17 cellular contexts compared by ENCODE assay signal in genomic region chr12:57047981-57048380, GRCh38. TPM values are rescaled to one million over a fixed set of nuclear protein-coding genes. Genes with fewer than 3 reads are reported as not detected.
A peak's percentile ranks its signal among the peaks of the same experiment; 100 is the strongest.
DNase-seq lines count a peak whose midpoint lies in the region; ATAC-seq and TF ChIP-seq lines count a peak whose summit lies in the region.
"Had no signal": no experiment of that assay in that cellular context is flagged by ENCODE, and none has a peak within 500 bp of the region (broad histone marks: within the 10 kb centered on the region; RNA-seq: fewer than 3 reads in every experiment).

No MANE protein-coding gene starts in this region.

- H3K4me3 ChIP-seq in CD8-positive, alpha-beta memory T cell (ENCODE audit: low read length), result peak overlapping the region; percentile 15
- H3K4me3 ChIP-seq: GM23338, upper lobe of left lung had no signal

- CTCF ChIA-PET in CD8-positive, alpha-beta memory T cell (lab: Charles Lee), result interaction anchor here (0.9 to 1.4 kb wide), 3 partner anchors 9 to 64 kb away, joined by 3 to 7 read pairs (median 6); partner anchors contain the start of gene STAT6

- no peaks in the 10 kb centered on the region for H3K36me3 ChIP-seq in CD8-positive, alpha-beta memory T cell (ENCODE audit: insufficient read depth, low read length)
- H3K36me3 ChIP-seq: upper lobe of left lung had no signal

- DNase-seq in A172 (ENCODE audit: low spot score) (peak; percentile 58), RPMI7951 (ENCODE audit: low read depth) (peak; percentile 9), hepatic stellate cell (ENCODE audit: low spot score) (peak; percentile 28), GM13977 (ENCODE audit: low spot score) (no peak), iPS-NIHi11 (ENCODE audit: low spot score) (no peak)
- no peak for DNase-seq in CD8-positive, alpha-beta memory T cell
- DNase-seq: left cardiac atrium, NCI-H1694 treated with DMSO at 0.1 percent for 48 hours, NCI-H510A treated with DMSO at 0.1 percent for 48 hours, PC-3 had no signal

- H3K4me1 ChIP-seq in CD8-positive, alpha-beta memory T cell (ENCODE audit: insufficient read depth, low read length), result peaks cover 20% of the 10 kb centered on the region

- no peaks in the 10 kb centered on the region for H3K27me3 ChIP-seq in CD8-positive, alpha-beta memory T cell (ENCODE audit: insufficient read depth, low read length, poor library complexity, severe bottlenecking)
- H3K27me3 ChIP-seq: upper lobe of left lung had no signal

- no peak for TF ChIP-seq CTCF in GM13977 (IDR thresholded peaks at IDR 0.05; ENCODE audit: extremely low read depth, insufficient read depth, missing control alignments)

- peaks cover 3 to 14% of the 10 kb centered on the region in 2 donors for H3K27me3 Mint-ChIP-seq in CD8-positive, alpha-beta memory T cell
- H3K27me3 Mint-ChIP-seq: activated naive CD4-positive, alpha-beta T cell treated with anti-CD3 and anti-CD28 coated beads, Interleukin-2, amount 50 U/mL, for 24 hours had no signal

- no peaks in the 10 kb centered on the region for H3K9me3 ChIP-seq in CD8-positive, alpha-beta memory T cell (ENCODE audit: low read length)
- H3K9me3 ChIP-seq: upper lobe of left lung had no signal

- in situ Hi-C loops in GM13977 (cut with MboI; ENCODE audit: low pct_unique_long_range_greater_than_20kb, low sequenced_read_pairs, unreplicated experiment), result no loop called here

- peaks cover 24 to 29% (median 28%) of the 10 kb centered on the region in 3 donors for H3K4me1 Mint-ChIP-seq in CD8-positive, alpha-beta memory T cell

- POLR2A ChIA-PET in CD8-positive, alpha-beta memory T cell (lab: Charles Lee), result interaction anchor here (0.5 to 0.8 kb wide), 3 partner anchors 64 to 363 kb away, joined by 3 to 7 read pairs (median 3); no protein-coding TSS in a partner anchor

- ATAC-seq in SK-N-SH treated with all-trans-retinoic acid at 6 μM for 48 hours, result no peak
- no peak for ATAC-seq in HG03565 (IDR thresholded peaks at IDR 0.05; ENCODE audit: unreplicated experiment)
- ATAC-seq: PC-3 had no signal

- no peak overlapping the region for H3K27ac ChIP-seq in CD8-positive, alpha-beta memory T cell (ENCODE audit: low read depth, low read length)

- no peaks in the 10 kb centered on the region for H3K9me3 Mint-ChIP-seq in CD8-positive, alpha-beta memory T cell
- H3K9me3 Mint-ChIP-seq: activated naive CD4-positive, alpha-beta T cell treated with anti-CD3 and anti-CD28 coated beads, Interleukin-2, amount 50 U/mL, for 24 hours; GM23338 had no signal

- H3K4me3 Mint-ChIP-seq in CD8-positive, alpha-beta memory T cell, result peak overlapping the region in 2 of 7 donors; percentile 62 to 64
- H3K4me3 Mint-ChIP-seq: activated naive CD4-positive, alpha-beta T cell treated with anti-CD3 and anti-CD28 coated beads, Interleukin-2, amount 50 U/mL, for 24 hours; GM23338 had no signal

- peak overlapping the region in 4 of 8 donors; percentile 34 to 87 (median 58) for H3K27ac Mint-ChIP-seq in CD8-positive, alpha-beta memory T cell
- H3K27ac Mint-ChIP-seq: GM23338 had no signal

- no peaks in the 10 kb centered on the region for H3K36me3 Mint-ChIP-seq in CD8-positive, alpha-beta memory T cell
- H3K36me3 Mint-ChIP-seq: activated naive CD4-positive, alpha-beta T cell treated with anti-CD3 and anti-CD28 coated beads, Interleukin-2, amount 50 U/mL, for 24 hours had no signal

TF ChIP-seq in SK-N-SH treated with all-trans-retinoic acid at 6 μM for 48 hours, 23 proteins besides CTCF, POLR2A, EP300 and RAD21:
- TF ChIP-seq ZFP30 (CRISPR knock-in tag; IDR thresholded peaks at IDR 0.05), result no peak
- TF ChIP-seq, protein P1, sequence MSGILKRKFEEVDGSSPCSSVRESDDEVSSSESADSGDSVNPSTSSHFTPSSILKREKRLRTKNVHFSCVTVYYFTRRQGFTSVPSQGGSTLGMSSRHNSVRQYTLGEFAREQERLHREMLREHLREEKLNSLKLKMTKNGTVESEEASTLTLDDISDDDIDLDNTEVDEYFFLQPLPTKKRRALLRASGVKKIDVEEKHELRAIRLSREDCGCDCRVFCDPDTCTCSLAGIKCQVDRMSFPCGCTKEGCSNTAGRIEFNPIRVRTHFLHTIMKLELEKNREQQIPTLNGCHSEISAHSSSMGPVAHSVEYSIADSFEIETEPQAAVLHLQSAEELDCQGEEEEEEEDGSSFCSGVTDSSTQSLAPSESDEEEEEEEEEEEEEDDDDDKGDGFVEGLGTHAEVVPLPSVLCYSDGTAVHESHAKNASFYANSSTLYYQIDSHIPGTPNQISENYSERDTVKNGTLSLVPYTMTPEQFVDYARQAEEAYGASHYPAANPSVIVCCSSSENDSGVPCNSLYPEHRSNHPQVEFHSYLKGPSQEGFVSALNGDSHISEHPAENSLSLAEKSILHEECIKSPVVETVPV (CRISPR knock-in tag; IDR thresholded peaks at IDR 0.05), result no peak
- TF ChIP-seq TOX (CRISPR knock-in tag; IDR thresholded peaks at IDR 0.05; ENCODE audit: borderline replicate concordance), result no peak
- TF ChIP-seq ZNF70 (CRISPR knock-in tag; IDR thresholded peaks at IDR 0.05), result no peak
- TF ChIP-seq ZC3H10 (CRISPR knock-in tag; IDR thresholded peaks at IDR 0.05), result no peak
- TF ChIP-seq ZNF8 (CRISPR knock-in tag; IDR thresholded peaks at IDR 0.05), result no peak
- TF ChIP-seq OSR1 (CRISPR knock-in tag; IDR thresholded peaks at IDR 0.05), result no peak
- no peak for TF ChIP-seq PPARA (CRISPR knock-in tag; IDR thresholded peaks at IDR 0.05; ENCODE audit: borderline replicate concordance)
- TF ChIP-seq RARB (CRISPR knock-in tag; IDR thresholded peaks at IDR 0.05), result no peak
- no peak for TF ChIP-seq BACH2 (CRISPR knock-in tag; IDR thresholded peaks at IDR 0.05; ENCODE audit: borderline replicate concordance)
- TF ChIP-seq TCF4 (CRISPR knock-in tag; IDR thresholded peaks at IDR 0.05; ENCODE audit: borderline replicate concordance), result no peak
- TF ChIP-seq ISL1 (CRISPR knock-in tag; IDR thresholded peaks at IDR 0.05), result no peak
- TF ChIP-seq PATZ1 (CRISPR knock-in tag; IDR thresholded peaks at IDR 0.05; ENCODE audit: borderline replicate concordance), result no peak
- TF ChIP-seq, protein P2, sequence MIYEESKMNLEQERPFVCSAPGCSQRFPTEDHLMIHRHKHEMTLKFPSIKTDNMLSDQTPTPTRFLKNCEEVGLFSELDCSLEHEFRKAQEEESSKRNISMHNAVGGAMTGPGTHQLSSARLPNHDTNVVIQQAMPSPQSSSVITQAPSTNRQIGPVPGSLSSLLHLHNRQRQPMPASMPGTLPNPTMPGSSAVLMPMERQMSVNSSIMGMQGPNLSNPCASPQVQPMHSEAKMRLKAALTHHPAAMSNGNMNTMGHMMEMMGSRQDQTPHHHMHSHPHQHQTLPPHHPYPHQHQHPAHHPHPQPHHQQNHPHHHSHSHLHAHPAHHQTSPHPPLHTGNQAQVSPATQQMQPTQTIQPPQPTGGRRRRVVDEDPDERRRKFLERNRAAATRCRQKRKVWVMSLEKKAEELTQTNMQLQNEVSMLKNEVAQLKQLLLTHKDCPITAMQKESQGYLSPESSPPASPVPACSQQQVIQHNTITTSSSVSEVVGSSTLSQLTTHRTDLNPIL (CRISPR knock-in tag; IDR thresholded peaks at IDR 0.05; ENCODE audit: low read depth), result no peak
- TF ChIP-seq CSDC2 (CRISPR knock-in tag; IDR thresholded peaks at IDR 0.05), result no peak
- no peak for TF ChIP-seq ZNF565 (CRISPR knock-in tag; conservative IDR thresholded peaks at IDR 0.05; ENCODE audit: low read depth)
- no peak for TF ChIP-seq SNAI2 (CRISPR knock-in tag; IDR thresholded peaks at IDR 0.05)
- TF ChIP-seq GLIS3 (CRISPR knock-in tag; IDR thresholded peaks at IDR 0.05), result no peak

RNA-seq across cellular contexts. Expression of gene MYO1A, which starts 1.9 kb away (rescaled TPM):
- total RNA-seq in A172 (2014; rRNA removed; shearing (Covaris generic)), result not detected in 2 replicates
- under 1 TPM; 0.51 to 0.70 TPM for total RNA-seq in CD8-positive, alpha-beta memory T cell
- polyA plus RNA-seq in CD8-positive, alpha-beta memory T cell, result 0.40 TPM
- not detected in 2 replicates for total RNA-seq in RPMI7951 (2014; rRNA removed; shearing (Covaris generic))
- total RNA-seq: G401, GM23338, PC-3 had no signal
- polyA plus RNA-seq: GM23338 had no signal

RNA-seq across cellular contexts. Expression of gene NEMP1, which starts 30.6 kb away (rescaled TPM):
- 26.3 and 28.0 TPM in 2 replicates for total RNA-seq in A172 (2014; rRNA removed; shearing (Covaris generic))
- 10 to 100 TPM; 50.5 to 50.9 TPM for total RNA-seq in CD8-positive, alpha-beta memory T cell
- polyA plus RNA-seq in CD8-positive, alpha-beta memory T cell, result 3.8 TPM
- total RNA-seq in RPMI7951 (2014; rRNA removed; shearing (Covaris generic)), result 27.9 and 30.4 TPM in 2 replicates

RNA-seq across cellular contexts. Expression of gene TAC3, which starts 31.7 kb away (rescaled TPM):
- not detected in 2 replicates for total RNA-seq in A172 (2014; rRNA removed; shearing (Covaris generic))
- total RNA-seq in CD8-positive, alpha-beta memory T cell, result not detected
- polyA plus RNA-seq in CD8-positive, alpha-beta memory T cell, result not detected
- total RNA-seq in RPMI7951 (2014; rRNA removed; shearing (Covaris generic)), result not detected in 2 replicates
- total RNA-seq: left cardiac atrium, PC-3, pulmonary artery endothelial cell, upper lobe of left lung had no signal

RNA-seq across cellular contexts. Expression of gene NAB2, which starts 40.9 kb away (rescaled TPM):
- total RNA-seq in A172 (2014; rRNA removed; shearing (Covaris generic)), result 18.9 and 22.4 TPM in 2 replicates
- 10 to 100 TPM; 37.7 to 40.1 TPM for total RNA-seq in CD8-positive, alpha-beta memory T cell
- 1.6 TPM for polyA plus RNA-seq in CD8-positive, alpha-beta memory T cell
- 10.9 and 17.6 TPM in 2 replicates for total RNA-seq in RPMI7951 (2014; rRNA removed; shearing (Covaris generic))

RNA-seq across cellular contexts. Expression of gene ZBTB39, which starts 41.6 kb away (rescaled TPM):
- total RNA-seq in A172 (2014; rRNA removed; shearing (Covaris generic)), result 3.7 and 4.7 TPM in 2 replicates
- total RNA-seq in CD8-positive, alpha-beta memory T cell, result 1 to 10 TPM; 9.1 to 9.3 TPM
- polyA plus RNA-seq in CD8-positive, alpha-beta memory T cell, result 2.0 TPM
- 2.3 and 2.6 TPM in 2 replicates for total RNA-seq in RPMI7951 (2014; rRNA removed; shearing (Covaris generic))

Comparison
In these comparisons a context has a peak if more than half of its experiments do, and no peak if none do; other contexts are left out.
1. DNase-seq: peak in A172 (single experiment), RPMI7951 (single experiment) and hepatic stellate cell (single experiment); none in CD8-positive, alpha-beta memory T cell (0 of 5), GM13977 (single experiment) and iPS-NIHi11 (single experiment).